In genomic region chr9:121593066-121593465, GRCh38 we compare ENCODE assay signal across 36 cellular contexts. TPM values are rescaled to one million over a fixed set of nuclear protein-coding genes. Genes with fewer than 3 reads are reported as not detected.
"Had no signal": no experiment of that assay in that cellular context is flagged by ENCODE, and none has a peak within 500 bp of the region (broad histone marks: within the 10 kb centered on the region; RNA-seq: fewer than 3 reads in every experiment).

No MANE protein-coding gene starts in this region.

- H3K9me3 ChIP-seq: Peyer's patch had no signal

- H3K4me3 ChIP-seq: K562, MG63, Peyer's patch had no signal

- DNase-seq: activated B cell treated with CpG ODN at 0.5 μM for 24 hours; activated CD4-positive, alpha-beta memory T cell treated with anti-CD3 and anti-CD28 coated beads, Interleukin-2, amount 10 ng/mL, durations not matched to agents 7 days and 5 days; activated CD4-positive, alpha-beta T cell treated with anti-CD3 and anti-CD28 coated beads for 4 hours; activated CD4-positive, alpha-beta T cell treated with anti-CD3 and anti-CD28 coated beads, Interleukin-2, amount 50 U/mL, for 1 hour; activated CD4-positive, CD25-positive, alpha-beta regulatory T cell treated with anti-CD3 and anti-CD28 coated beads, Interleukin-2, amount 50 U/mL, for 72 hours; activated effector memory CD4-positive, alpha-beta T cell treated with anti-CD3 and anti-CD28 coated beads, Interleukin-2, amount 50 U/mL, for 16 hours; activated naive CD4-positive, alpha-beta T cell; activated naive CD8-positive, alpha-beta T cell treated with anti-CD3 and anti-CD28 coated beads, Interleukin-2, amount 10 ng/mL, durations not matched to agents 7 days and 5 days; activated T-cell treated with anti-CD3 and anti-CD28 coated beads, Interleukin-2, amount 50 U/mL, for 1 hour; activated T-cell treated with anti-CD3 and anti-CD28 coated beads, Interleukin-2, amount 50 U/mL, for 72 hours; anterior cingulate cortex; brain microvascular endothelial cell; central memory CD4-positive, alpha-beta T cell; MG63; NCI-H1048; NCI-H1105 treated with DMSO at 0.1 percent for 48 hours; NCI-H1436; NCI-H1694; NCI-H1930; NCI-H2171; NCI-H510A; NCI-H526; NCI-H748 treated with DMSO at 0.1 percent for 48 hours; NK-92 treated with Interleukin-12 subunit alpha and Interleukin-12 subunit beta, amount 100 ng/mL, for 24 hours; PC-3; Peyer's patch; SIG-M5; T-cell; T-helper 17 cell; T-helper 9 cell had no signal

- H3K27me3 ChIP-seq: brain microvascular endothelial cell, MG63, Peyer's patch had no signal

- ATAC-seq: activated T-cell treated with anti-CD3 and anti-CD28 coated beads, Interleukin-2, amount 50 U/mL, for 72 hours; activated T-helper 17 cell treated with anti-CD3 and anti-CD28 coated beads, Interleukin-2, amount 50 U/mL, for 72 hours; K562; PC-3; Right ventricle myocardium inferior; SK-N-SH treated with all-trans-retinoic acid at 6 μM for 48 hours; T-cell; T-helper 17 cell had no signal

- H3K36me3 ChIP-seq: brain microvascular endothelial cell, MG63, Peyer's patch had no signal

- FAIRE-seq: K562 had no signal

- H3K4me1 ChIP-seq: Peyer's patch had no signal

- H3K27ac ChIP-seq: brain microvascular endothelial cell, Peyer's patch, RWPE1, VCaP had no signal

RNA-seq across cellular contexts. Expression of gene DAB2IP, which starts 58.4 kb away (rescaled TPM):
- total RNA-seq: activated CD4-positive, alpha-beta memory T cell treated with anti-CD3 and anti-CD28 coated beads, Interleukin-2, amount 10 ng/mL, durations not matched to agents 7 days and 5 days; T-helper 17 cell had no signal
